Comparison of ENCODE assay signal across 19 cellular contexts in the genomic region with DNA sequence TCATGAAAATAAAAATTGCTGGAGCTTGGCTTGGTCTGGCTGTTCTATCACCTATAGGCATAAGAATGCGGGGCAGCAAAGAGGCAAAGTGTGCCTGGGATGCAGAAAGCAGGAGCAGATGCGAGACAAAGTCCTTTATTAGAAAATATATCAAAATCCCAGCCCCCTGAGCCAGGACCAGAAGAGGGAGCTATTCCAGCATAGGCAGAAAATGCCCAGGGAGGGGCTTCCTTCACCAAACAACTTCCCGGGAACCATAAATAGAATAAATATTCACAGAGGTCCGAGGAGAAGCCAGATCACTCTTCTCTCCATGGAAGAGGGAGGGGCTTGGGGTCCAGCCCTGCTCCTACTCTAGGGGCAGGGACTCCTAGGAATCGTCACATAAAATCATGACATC. TPM values are rescaled to one million over a fixed set of nuclear protein-coding genes. Genes with fewer than 3 reads are reported as not detected.
DNase-seq lines count a peak whose midpoint lies in the region; ATAC-seq and TF ChIP-seq lines count a peak whose summit lies in the region.
"Had no signal": no experiment of that assay in that cellular context is flagged by ENCODE, and none has a peak within 500 bp of the region (broad histone marks: within the 10 kb centered on the region; RNA-seq: fewer than 3 reads in every experiment).

No MANE protein-coding gene starts in this region.

- no peak overlapping the region for H3K4me2 ChIP-seq in Loucy (ENCODE audit: low read depth, low read length, poor library complexity, severe bottlenecking)
- H3K4me2 ChIP-seq: BLaER1 treated with 17β-estradiol and CSF1 and Interleukin-3, amounts not matched to agents 10 nM and 100 nM had no signal

- intact Hi-C loops in spleen (cut with DNase I; ENCODE audit: low total_unique reads): no loop called here

- H3K9ac ChIP-seq in Loucy (ENCODE audit: low read depth, low read length, poor library complexity, severe bottlenecking): no peak overlapping the region

- peak overlapping the region; percentile 49 for H3K27ac Mint-ChIP-seq in activated naive CD8-positive, alpha-beta T cell treated with anti-CD3 and anti-CD28 coated beads for 36 hours
- H3K27ac Mint-ChIP-seq in activated naive CD8-positive, alpha-beta T cell treated with anti-CD3 and anti-CD28 coated beads, Interleukin-2, amount 50 U/mL, for 24 hours: no peak overlapping the region
- peak overlapping the region; percentile 16 to 48 for H3K27ac Mint-ChIP-seq in effector memory CD8-positive, alpha-beta T cell
- H3K27ac Mint-ChIP-seq: activated CD8-positive, alpha-beta T cell treated with anti-CD3 and anti-CD28 coated beads, Interleukin-2, amount 10 ng/mL, durations not matched to agents 7 days and 5 days; dendritic cell treated with granulocyte-macrophage colony-stimulating factor and Interleukin-4, amounts not matched to agents 40 ng/mL and 50 ng/mL, for 4 days; progenitor cell of endocrine pancreas; T-helper 2 cell treated with Interferon-gamma antibody and Interleukin-4, amounts not matched to agents 5 μg/mL and 100 μg/mL, for 36 hours had no signal

- no peak for DNase-seq in activated naive CD8-positive, alpha-beta T cell treated with anti-CD3 and anti-CD28 coated beads for 36 hours
- DNase-seq in activated naive CD8-positive, alpha-beta T cell treated with anti-CD3 and anti-CD28 coated beads, Interleukin-2, amount 50 U/mL, for 24 hours: no peak
- no peak for DNase-seq in effector memory CD8-positive, alpha-beta T cell
- DNase-seq in spleen (peak; percentile 14), AG20443 (ENCODE audit: low spot score) (no peak), HPDE6-E6E7 (ENCODE audit: extremely low spot score) (no peak)
- DNase-seq: activated CD8-positive, alpha-beta T cell treated with anti-CD3 and anti-CD28 coated beads, Interleukin-2, amount 10 ng/mL, durations not matched to agents 7 days and 5 days; activated naive CD4-positive, alpha-beta T cell; mucosa of descending colon; NCI-H1048; Peyer's patch; stimulated activated CD4-positive, alpha-beta T cell treated with anti-CD3 and anti-CD28 coated beads, Interleukin-2, amount 100 ng/mL, for 48 hours; stimulated activated naive CD4-positive, alpha-beta T cell treated with Interleukin-2 at 50 U/mL for 16 hours had no signal

- H3K36me3 Mint-ChIP-seq in activated naive CD8-positive, alpha-beta T cell treated with anti-CD3 and anti-CD28 coated beads for 36 hours: peaks cover 31% of the 10 kb centered on the region
- peaks cover 28% of the 10 kb centered on the region for H3K36me3 Mint-ChIP-seq in activated naive CD8-positive, alpha-beta T cell treated with anti-CD3 and anti-CD28 coated beads, Interleukin-2, amount 50 U/mL, for 24 hours (ENCODE audit: low read depth)
- H3K36me3 Mint-ChIP-seq in effector memory CD8-positive, alpha-beta T cell (ENCODE audit: insufficient read depth): peaks cover 54% of the 10 kb centered on the region

- no peak for ATAC-seq in activated naive CD8-positive, alpha-beta T cell treated with anti-CD3 and anti-CD28 coated beads, Interleukin-2, amount 50 U/mL, for 24 hours
- no peak for ATAC-seq in effector memory CD8-positive, alpha-beta T cell (replicated peaks)
- no peak for ATAC-seq in HG03159 (IDR thresholded peaks at IDR 0.05; ENCODE audit: unreplicated experiment)
- ATAC-seq: activated CD8-positive, alpha-beta T cell treated with anti-CD3 and anti-CD28 coated beads, Interleukin-2, amount 10 ng/mL, durations not matched to agents 7 days and 5 days; mucosa of descending colon had no signal

- no peak overlapping the region for H2AFZ ChIP-seq in Loucy (ENCODE audit: low read length)

- H3K27me3 Mint-ChIP-seq in activated naive CD8-positive, alpha-beta T cell treated with anti-CD3 and anti-CD28 coated beads for 36 hours: no peaks in the 10 kb centered on the region
- H3K27me3 Mint-ChIP-seq in activated naive CD8-positive, alpha-beta T cell treated with anti-CD3 and anti-CD28 coated beads, Interleukin-2, amount 50 U/mL, for 24 hours: no peaks in the 10 kb centered on the region
- H3K27me3 Mint-ChIP-seq in effector memory CD8-positive, alpha-beta T cell: no peaks in the 10 kb centered on the region
- H3K27me3 Mint-ChIP-seq: dendritic cell treated with granulocyte-macrophage colony-stimulating factor and Interleukin-4, amounts not matched to agents 40 ng/mL and 50 ng/mL, for 4 days; progenitor cell of endocrine pancreas had no signal

- peaks cover 38% of the 10 kb centered on the region for H3K4me1 Mint-ChIP-seq in activated naive CD8-positive, alpha-beta T cell treated with anti-CD3 and anti-CD28 coated beads for 36 hours
- peaks cover 38% of the 10 kb centered on the region for H3K4me1 Mint-ChIP-seq in activated naive CD8-positive, alpha-beta T cell treated with anti-CD3 and anti-CD28 coated beads, Interleukin-2, amount 50 U/mL, for 24 hours
- peaks cover 43 to 58% of the 10 kb centered on the region in 2 donors for H3K4me1 Mint-ChIP-seq in effector memory CD8-positive, alpha-beta T cell (ENCODE audit: low read depth in 2 of 2)

- H4K20me1 ChIP-seq in Loucy (ENCODE audit: insufficient read depth, low read length, poor library complexity, severe bottlenecking): peaks cover under 1% of the 10 kb centered on the region

- H3K4me3 ChIP-seq in Loucy (ENCODE audit: low read length, poor library complexity, severe bottlenecking): no peak overlapping the region
- H3K4me3 ChIP-seq in spleen: no peak overlapping the region
- H3K4me3 ChIP-seq: BLaER1 treated with 17β-estradiol and CSF1 and Interleukin-3, amounts not matched to agents 10 nM and 100 nM; mucosa of descending colon; Peyer's patch had no signal

- no peaks in the 10 kb centered on the region for H3K9me3 Mint-ChIP-seq in activated naive CD8-positive, alpha-beta T cell treated with anti-CD3 and anti-CD28 coated beads for 36 hours
- no peaks in the 10 kb centered on the region for H3K9me3 Mint-ChIP-seq in activated naive CD8-positive, alpha-beta T cell treated with anti-CD3 and anti-CD28 coated beads, Interleukin-2, amount 50 U/mL, for 24 hours
- H3K9me3 Mint-ChIP-seq in effector memory CD8-positive, alpha-beta T cell: no peaks in the 10 kb centered on the region
- H3K9me3 Mint-ChIP-seq: dendritic cell treated with granulocyte-macrophage colony-stimulating factor and Interleukin-4, amounts not matched to agents 40 ng/mL and 50 ng/mL, for 4 days; T-helper 2 cell treated with Interferon-gamma antibody and Interleukin-4, amounts not matched to agents 5 μg/mL and 100 μg/mL, for 36 hours had no signal

- peaks cover 22% of the 10 kb centered on the region for H3K4me1 ChIP-seq in Loucy (ENCODE audit: insufficient read depth, low read length, poor library complexity, severe bottlenecking)
- H3K4me1 ChIP-seq in spleen: peaks cover 16 to 67% (median 42%) of the 10 kb centered on the region in 6 donors

- H3K9me2 ChIP-seq in Loucy (replicated peaks; ENCODE audit: low read depth, low read length): no peaks in the 10 kb centered on the region

- H3K36me3 ChIP-seq in Loucy (ENCODE audit: insufficient read depth, low read length): peaks cover 36% of the 10 kb centered on the region; the same call in 1 of the 2 replicates
- peaks cover 5 to 77% (median 64%) of the 10 kb centered on the region in 6 donors for H3K36me3 ChIP-seq in spleen

- no peak for TF ChIP-seq POLR2A in spleen (IDR thresholded peaks at IDR 0.05)

- no peaks in the 10 kb centered on the region for H3F3A ChIP-seq in Loucy (ENCODE audit: low read depth)

- H3K9me3 ChIP-seq in Loucy (ENCODE audit: insufficient read depth, low read depth, low read length) (no peaks in the 10 kb centered on the region), spleen (no peaks in the 10 kb centered on the region)
- H3K9me3 ChIP-seq: BLaER1 treated with 17β-estradiol and CSF1 and Interleukin-3, amounts not matched to agents 10 nM and 100 nM; mucosa of descending colon; Peyer's patch had no signal

- WGBS in spleen, 5 donors: 73 to 84% (median 79%) methylated on average over 5 of the region's 5 CpGs

- peaks cover 20% of the 10 kb centered on the region for H3K79me2 ChIP-seq in Loucy (ENCODE audit: insufficient read depth, low read length)

- H3K27me3 ChIP-seq in Loucy (ENCODE audit: insufficient read depth, low read length, poor library complexity, severe bottlenecking) (no peaks in the 10 kb centered on the region), spleen (replicated peaks in 1 of 7) (no peaks in the 10 kb centered on the region)
- H3K27me3 ChIP-seq: BLaER1 treated with 17β-estradiol and CSF1 and Interleukin-3, amounts not matched to agents 10 nM and 100 nM; Peyer's patch had no signal

- H3K4me3 Mint-ChIP-seq in activated naive CD8-positive, alpha-beta T cell treated with anti-CD3 and anti-CD28 coated beads for 36 hours: no peak overlapping the region
- no peak overlapping the region for H3K4me3 Mint-ChIP-seq in activated naive CD8-positive, alpha-beta T cell treated with anti-CD3 and anti-CD28 coated beads, Interleukin-2, amount 50 U/mL, for 24 hours
- no peak overlapping the region for H3K4me3 Mint-ChIP-seq in effector memory CD8-positive, alpha-beta T cell
- H3K4me3 Mint-ChIP-seq: activated CD8-positive, alpha-beta T cell treated with anti-CD3 and anti-CD28 coated beads, Interleukin-2, amount 10 ng/mL, durations not matched to agents 7 days and 5 days; dendritic cell treated with granulocyte-macrophage colony-stimulating factor and Interleukin-4, amounts not matched to agents 40 ng/mL and 50 ng/mL, for 4 days; T-helper 2 cell treated with Interferon-gamma antibody and Interleukin-4, amounts not matched to agents 5 μg/mL and 100 μg/mL, for 36 hours had no signal

- peak overlapping the region in 3 of 8 donors; percentile 21 to 54 (median 42) for H3K27ac ChIP-seq in spleen
- H3K27ac ChIP-seq: BLaER1 treated with 17β-estradiol and CSF1 and Interleukin-3, amounts not matched to agents 10 nM and 100 nM; Peyer's patch had no signal

- peak; percentile 34 for TF ChIP-seq CTCF in Loucy (conservative IDR thresholded peaks at IDR 0.05; ENCODE audit: low read length)
- TF ChIP-seq CTCF in spleen (IDR thresholded peaks at IDR 0.05 in 8 of 11, conservative IDR thresholded peaks at IDR 0.05 in 3 of 11): no peak

RNA-seq across cellular contexts. Expression of a gene that starts 5.0 kb away (rescaled TPM):
- total RNA-seq in activated naive CD8-positive, alpha-beta T cell treated with anti-CD3 and anti-CD28 coated beads for 36 hours: 10 to 100 TPM; 20.1 to 20.8 TPM
- total RNA-seq in spleen: 10 to 100 TPM; 25.5 to 41.3 (median 35.6) TPM
- 10 to 100 TPM; 33.5 to 74.7 (median 44.5) TPM for polyA plus RNA-seq in spleen

RNA-seq across cellular contexts. Expression of a gene that starts 6.1 kb away (rescaled TPM):
- total RNA-seq in activated naive CD8-positive, alpha-beta T cell treated with anti-CD3 and anti-CD28 coated beads for 36 hours: 10 to 100 TPM; 49.5 to 53.9 TPM
- total RNA-seq in spleen: 10 to 100 TPM; 29.2 to 52.8 (median 35.6) TPM
- polyA plus RNA-seq in spleen: 10 to 100 TPM; 21.0 to 41.3 (median 31.8) TPM

RNA-seq across cellular contexts. Expression of a gene that starts 11.9 kb away (rescaled TPM):
- 10 to 100 TPM; 24.2 to 25.4 TPM for total RNA-seq in activated naive CD8-positive, alpha-beta T cell treated with anti-CD3 and anti-CD28 coated beads for 36 hours
- 10 to 100 TPM; 25.3 to 33.0 (median 29.4) TPM for total RNA-seq in spleen
- polyA plus RNA-seq in spleen: 10 to 100 TPM; 17.9 to 26.1 (median 24.4) TPM

RNA-seq across cellular contexts. Expression of a gene that starts 17.4 kb away (rescaled TPM):
- total RNA-seq in activated naive CD8-positive, alpha-beta T cell treated with anti-CD3 and anti-CD28 coated beads for 36 hours: 10 to 100 TPM; 89.9 to 92.8 TPM
- 10 to 100 TPM; 62.8 to 76.3 (median 71.2) TPM for total RNA-seq in spleen
- polyA plus RNA-seq in spleen: 100 to 1,000 TPM; 114 to 130 (median 119) TPM

RNA-seq across cellular contexts. Expression of a gene that starts 27.7 kb away (rescaled TPM):
- 1 to 10 TPM; 2.5 to 3.8 TPM for total RNA-seq in activated naive CD8-positive, alpha-beta T cell treated with anti-CD3 and anti-CD28 coated beads for 36 hours
- total RNA-seq in spleen: 10 to 100 TPM in 4 of 7 donors, 1 to 10 TPM in 3; 1.1 to 37.8 (median 11.0) TPM
- 1 to 10 TPM in 1 of 3 donors, under 1 TPM in 2; 0.26 to 1.2 (median 0.91) TPM for polyA plus RNA-seq in spleen
